In genomic region chr1:12565094-12565965, GRCh38 we compare ENCODE assay signal across 13 cellular contexts. TPM values are rescaled to one million over a fixed set of nuclear protein-coding genes. Genes with fewer than 3 reads are reported as not detected.
DNase-seq lines count a peak whose midpoint lies in the region; ATAC-seq and TF ChIP-seq lines count a peak whose summit lies in the region.
"Had no signal": no experiment of that assay in that cellular context is flagged by ENCODE, and none has a peak within 500 bp of the region (broad histone marks: within the 10 kb centered on the region; RNA-seq: fewer than 3 reads in every experiment).

No MANE protein-coding gene starts in this region.

- H3K36me3 ChIP-seq in brain microvascular endothelial cell (replicated peaks) (peaks cover 42% of the 10 kb centered on the region), stomach (peaks cover 12 to 45% (median 39%) of the 10 kb centered on the region in 4 donors)
- H3K36me3 ChIP-seq: BE2C had no signal

- no peak overlapping the region for H3K4me3 ChIP-seq in brain microvascular endothelial cell (ENCODE audit: low read depth, low read length)
- H3K4me3 ChIP-seq in stomach: no peak overlapping the region

- in situ Hi-C loops in brain microvascular endothelial cell (cut with HindIII; ENCODE audit: low pct_ligation_motif_present, low sequenced_read_pairs): no loop called here

- H3K27me3 ChIP-seq in brain microvascular endothelial cell (replicated peaks) (no peaks in the 10 kb centered on the region), stomach (no peaks in the 10 kb centered on the region)
- H3K27me3 ChIP-seq: BE2C had no signal

- peak overlapping the region; percentile 14 for H3K27ac ChIP-seq in brain microvascular endothelial cell
- peak overlapping the region in 3 of 5 donors; percentile 17 to 63 (median 48) for H3K27ac ChIP-seq in stomach

- H3K4me1 ChIP-seq in stomach: peaks cover 0 to 12% (median 7%) of the 10 kb centered on the region in 4 donors
- H3K4me1 ChIP-seq: BE2C had no signal

- intact Hi-C loops in left colon (cut with DNase I, micrococcal nuclease): no loop called here
- intact Hi-C loops in stomach (cut with DNase I; ENCODE audit: low total_unique reads): no loop called here

- no peak for TF ChIP-seq CTCF in brain microvascular endothelial cell (IDR thresholded peaks at IDR 0.05; ENCODE audit: low read depth, low read length, missing control alignments)
- no peak for TF ChIP-seq CTCF in stomach (IDR thresholded peaks at IDR 0.05)

- DNase-seq in GM04504 (ENCODE audit: low read depth) (peak; percentile 37), brain microvascular endothelial cell (no peak), left colon (no peak), stomach (no peak), NCI-H2029 treated with DMSO at 0.1 percent for 48 hours (lab: John Stamatoyannopoulos, UW) (no peak), NCI-H82 treated with DMSO at 0.1 percent for 48 hours (lab: John Stamatoyannopoulos, UW; ENCODE audit: unreplicated experiment) (no peak)
- DNase-seq in stimulated activated CD4-positive, alpha-beta T cell treated with anti-CD3 and anti-CD28 coated beads, Interleukin-2, amount 100 ng/mL, for 48 hours: no peak
- DNase-seq: BE2C; erythroblast; NCI-H2227 treated with DMSO at 0.1 percent for 48 hours; occipital lobe; stimulated activated CD4-positive, alpha-beta T cell treated with anti-CD3 and anti-CD28 coated beads, Interleukin-15, amount 100 ng/mL, for 24 hours had no signal

- H3K9me3 ChIP-seq in stomach: peaks cover 6 to 29% (median 18%) of the 10 kb centered on the region in 4 donors
- H3K9me3 ChIP-seq: BE2C had no signal

- 63 to 78% (median 73%) methylated on average over 8 to 10 of the region's 10 CpGs for WGBS in stomach, 5 donors

- TF ChIP-seq EP300 in stomach (IDR thresholded peaks at IDR 0.05): no peak

- no peak for TF ChIP-seq POLR2A in stomach (IDR thresholded peaks at IDR 0.05)

- peak; percentile 7 for ATAC-seq in left colon
- no peak for ATAC-seq in HG02759 (IDR thresholded peaks at IDR 0.05; ENCODE audit: unreplicated experiment)

RNA-seq across cellular contexts. Expression of gene DHRS3, which starts 52.7 kb away (rescaled TPM):
- total RNA-seq in left colon (100 to 1,000 TPM in 1 of 2 donors, 10 to 100 TPM in 1; 73.2 to 106 TPM), stomach (100 to 1,000 TPM in 1 of 5 donors, 10 to 100 TPM in 4; 15.1 to 103 (median 54.2) TPM)
- polyA plus RNA-seq in stomach: 100 to 1,000 TPM in 1 of 3 donors, 10 to 100 TPM in 2; 50.2 to 102 (median 62.2) TPM
